In genomic region chr11:28703371-28703770, GRCh38 we compare ENCODE assay signal across 21 cellular contexts.
DNase-seq lines count a peak whose midpoint lies in the region; ATAC-seq and TF ChIP-seq lines count a peak whose summit lies in the region.
"Had no signal": no experiment of that assay in that cellular context is flagged by ENCODE, and none has a peak within 500 bp of the region (broad histone marks: within the 10 kb centered on the region; RNA-seq: fewer than 3 reads in every experiment).

No MANE protein-coding gene starts in this region.

- TF ChIP-seq CTCF in PC-9 (conservative IDR thresholded peaks at IDR 0.05) (no peak), left lung (IDR thresholded peaks at IDR 0.05) (no peak)

- no peaks in the 10 kb centered on the region for H3K79me2 ChIP-seq in PC-9 (ENCODE audit: low read depth)

- peaks cover 15% of the 10 kb centered on the region; the same call in 1 of the 2 replicates for H3F3A ChIP-seq in PC-9 (ENCODE audit: insufficient read depth, low read depth)

- H3K4me3 ChIP-seq in PC-9 (0 out of 2 replicates have a peak overlapping the region, but pooled peaks have one; percentile 26), left lung (no peak overlapping the region)
- H3K4me3 ChIP-seq: HAP-1, Peyer's patch, SK-N-MC had no signal

- H3K9me3 ChIP-seq in PC-9 (ENCODE audit: insufficient read depth, low read depth): no peaks in the 10 kb centered on the region
- H3K9me3 ChIP-seq in left lung: no peaks in the 10 kb centered on the region
- H3K9me3 ChIP-seq: HAP-1, Peyer's patch had no signal

- intact Hi-C loops in PC-9 (cut with micrococcal nuclease; ENCODE audit: unreplicated experiment) (loop anchor here (2.0 to 10.0 kb wide), 4 partner anchors 133 to 596 kb away; partner anchors contain the start of genes KIF18A and METTL15), left lung (cut with DNase I) (no loop called here)

- POLR2A ChIA-PET in PC-9 (lab: Charles Lee; ENCODE audit: unreplicated experiment): no interaction called here

- CTCF ChIA-PET in PC-9 (lab: Charles Lee): no interaction called here

- ATAC-seq in left lung (peak; percentile 90), HG03025 (IDR thresholded peaks at IDR 0.05; ENCODE audit: low FRiP score, unreplicated experiment) (no peak)

- H2AFZ ChIP-seq in PC-9: no peak overlapping the region

- DNase-seq in NCI-H748 (lab: John Stamatoyannopoulos, UW; ENCODE audit: unreplicated experiment): peak; percentile 25
- no peak for DNase-seq in NCI-H748 treated with DMSO at 0.1 percent for 48 hours (lab: John Stamatoyannopoulos, UW)
- peak; percentile 16 for DNase-seq in DMS53 treated with DMSO at 0.1 percent for 48 hours (lab: John Stamatoyannopoulos, UW; ENCODE audit: unreplicated experiment)
- DNase-seq in PC-9: no peak
- no peak for DNase-seq in left lung
- no peak for DNase-seq in GDM1 (lab: John Stamatoyannopoulos, UW)
- no peak for DNase-seq in NCI-H226
- DNase-seq: DMS153, GOT3, NCI-H1092, NCI-H1436, NCI-H187 treated with DMSO at 0.1 percent for 48 hours, NCI-H2171 treated with DMSO at 0.1 percent for 48 hours, NCI-H524, Peyer's patch, SIG-M5 had no signal

- no peak overlapping the region for H3K4me2 ChIP-seq in PC-9
- H3K4me2 ChIP-seq: KMS-11 had no signal

- no peaks in the 10 kb centered on the region for H3K36me3 ChIP-seq in PC-9 (ENCODE audit: low read depth)
- no peaks in the 10 kb centered on the region for H3K36me3 ChIP-seq in left lung
- H3K36me3 ChIP-seq: HAP-1, Peyer's patch had no signal

- H3K27me3 ChIP-seq in PC-9 (ENCODE audit: insufficient read depth, low read depth) (no peaks in the 10 kb centered on the region), left lung (no peaks in the 10 kb centered on the region)
- H3K27me3 ChIP-seq: Peyer's patch had no signal

- H3K9me2 ChIP-seq in PC-9 (ENCODE audit: insufficient read depth): no peaks in the 10 kb centered on the region

- BruUV-seq in PC-9 (replicated peaks; lab: Mats Ljungman, UMichigan): no TSS peak

- H4K20me1 ChIP-seq in PC-9 (ENCODE audit: insufficient read depth): no peaks in the 10 kb centered on the region

- H3K4me1 ChIP-seq in PC-9 (replicated peaks; ENCODE audit: insufficient read depth): peaks cover 24% of the 10 kb centered on the region
- no peaks in the 10 kb centered on the region for H3K4me1 ChIP-seq in left lung
- H3K4me1 ChIP-seq: HAP-1, Peyer's patch had no signal

- H3K27ac ChIP-seq in PC-9 (no peak overlapping the region), left lung (no peak overlapping the region)
- H3K27ac ChIP-seq: 22Rv1, KMS-11, Peyer's patch, SK-N-MC had no signal

Comparison
In these comparisons a context has a peak if more than half of its experiments do, and no peak if none do; other contexts are left out.
1. DNase-seq: peak in NCI-H748 (single experiment) and DMS53 treated with DMSO at 0.1 percent for 48 hours (single experiment); none in NCI-H748 treated with DMSO at 0.1 percent for 48 hours (single experiment), PC-9 (0 of 2), left lung (0 of 2), GDM1 (single experiment) and NCI-H226 (single experiment).